ENCODE assay signal across 8 cellular contexts in the genomic region with DNA sequence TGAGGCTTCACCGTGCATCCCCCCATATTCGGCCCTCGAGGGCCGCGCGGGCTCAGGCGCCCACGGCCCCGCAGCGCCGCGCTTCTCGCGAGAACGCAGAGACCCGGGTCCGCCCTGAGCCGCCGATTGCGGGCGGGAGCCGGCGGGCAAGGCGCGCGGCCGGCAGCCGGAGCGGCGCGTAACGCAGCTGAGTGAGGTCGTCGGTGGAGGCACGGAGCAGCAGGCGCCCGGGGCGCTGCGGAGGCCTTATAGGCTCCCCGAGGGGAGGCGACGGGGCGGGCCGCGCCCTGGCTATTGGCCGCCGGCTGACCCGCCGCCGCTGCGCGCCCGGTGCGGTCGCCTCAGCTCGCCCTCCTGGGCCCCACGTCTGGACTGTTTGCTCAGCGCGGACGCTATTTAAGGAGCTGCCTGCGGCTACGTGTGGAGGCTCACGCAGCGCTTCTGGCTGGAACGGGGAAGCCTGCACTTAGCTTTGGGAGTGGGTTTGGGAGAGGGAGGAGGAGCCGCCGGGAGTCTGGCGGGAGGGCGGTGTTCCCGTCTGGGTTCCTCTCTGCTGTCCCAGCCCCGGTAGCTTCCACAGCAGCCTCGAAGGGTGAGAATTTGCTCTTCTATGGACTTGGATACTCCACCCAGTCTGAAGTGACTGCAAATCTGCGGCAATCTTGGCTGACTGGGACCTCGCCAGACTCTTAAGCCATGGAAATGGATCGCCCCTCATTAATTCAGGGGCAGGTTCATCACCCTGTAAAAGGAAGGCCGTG. TPM values are rescaled to one million over a fixed set of nuclear protein-coding genes. Genes with fewer than 3 reads are reported as not detected.
DNase-seq lines count a peak whose midpoint lies in the region; ATAC-seq and TF ChIP-seq lines count a peak whose summit lies in the region.

Gene PLOD2, minus strand, starts transcription at position 221 of the 761 bp plus-strand sequence. Its CDS starts 195 bp downstream, at position 26.

- H3K4me3 ChIP-seq in AG09309 (ENCODE audit: control insufficient read depth, low read depth, low read length) = peak within 1 kb of the TSS; percentile 70

- TF ChIP-seq CTCF in AG09309 (IDR thresholded peaks at IDR 0.05; ENCODE audit: control insufficient read depth, insufficient read depth, low read depth, low read length, missing control alignments) = no peak

- intact Hi-C loops in Right ventricle myocardium inferior (cut with DNase I) = loop anchor here (2.0 to 5.0 kb wide), 2 partner anchors 22 to 89 kb away; no protein-coding TSS in a partner anchor

- DNase-seq in AG09309 (ENCODE audit: low read depth) (peak; percentile 75), NCI-H69 (lab: John Stamatoyannopoulos, UW) (peak; percentile 91), amniotic epithelial cell (ENCODE audit: low read depth) (peak; percentile 91), Right ventricle myocardium inferior (ENCODE audit: missing footprints) (peak; percentile 88), non-pigmented ciliary epithelial cell (ENCODE audit: low read depth) (peak; percentile 70), NCI-H187 treated with DMSO at 0.1 percent for 48 hours (lab: John Stamatoyannopoulos, UW) (no peak)

- no peak for TF ChIP-seq POLR2A in GM18505 (IDR thresholded peaks at IDR 0.05; ENCODE audit: borderline replicate concordance, extremely low read depth, insufficient read depth, insufficient read length)

- peak; percentile 75 for ATAC-seq in GM18505 (IDR thresholded peaks at IDR 0.05; ENCODE audit: unreplicated experiment)
- peak; percentile 61 for ATAC-seq in HG02981 (IDR thresholded peaks at IDR 0.05; ENCODE audit: unreplicated experiment)
- ATAC-seq in Right ventricle myocardium inferior = peak; percentile 83

RNA-seq across cellular contexts. Expression of gene PLOD2, which starts in this region (rescaled TPM):
- total RNA-seq in Right ventricle myocardium inferior = 19.7 TPM
